In the genomic region with DNA sequence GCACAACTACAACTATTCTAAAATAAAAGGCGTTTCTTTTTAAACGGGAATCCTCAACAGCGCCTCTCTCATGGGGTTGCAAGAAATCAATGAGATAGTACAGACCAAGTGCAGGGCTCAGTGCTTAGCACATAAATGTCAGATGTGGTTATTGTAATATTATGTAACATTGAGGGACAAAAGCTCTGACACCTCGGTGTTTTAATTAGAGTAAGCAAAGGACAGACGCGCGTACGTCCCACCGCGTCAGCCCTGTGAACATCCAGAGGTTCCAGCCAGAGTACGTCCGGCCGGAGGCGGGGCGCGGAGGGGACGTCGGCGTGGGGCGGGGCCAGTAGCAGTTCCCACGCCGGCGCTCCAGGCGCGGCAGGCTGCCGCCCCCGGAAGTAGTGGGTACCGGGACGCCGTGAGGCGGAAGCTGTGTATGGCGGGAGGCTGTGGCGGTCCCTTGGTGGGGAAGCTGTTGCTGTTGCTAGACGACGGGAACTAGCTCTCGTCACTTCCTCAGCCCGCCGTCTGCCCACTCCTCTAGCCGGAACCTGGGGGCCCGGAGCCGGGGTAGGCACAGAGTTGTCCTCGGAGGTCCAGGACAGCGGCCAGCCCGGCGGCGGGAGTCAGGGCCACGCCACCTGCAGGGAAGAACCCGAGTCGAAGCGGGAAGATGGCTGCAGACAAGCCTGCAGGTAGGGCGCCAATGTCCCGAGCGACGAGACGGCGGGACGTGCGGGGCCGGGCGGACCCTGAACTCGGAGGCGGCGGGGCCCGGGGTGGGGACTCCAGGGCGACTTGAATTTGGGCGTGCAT, we compare ENCODE assay signal across 8 cellular contexts. TPM values are rescaled to one million over a fixed set of nuclear protein-coding genes. Genes with fewer than 3 reads are reported as not detected.
A peak's percentile ranks its signal among the peaks of the same experiment; 100 is the strongest.
DNase-seq lines count a peak whose midpoint lies in the region; ATAC-seq and TF ChIP-seq lines count a peak whose summit lies in the region.

Gene CNOT10 (plus strand): TSS at position 389 of the 804 bp plus-strand sequence. CDS start 273 bp downstream, at position 662.

- intact Hi-C loops in CD14-positive monocyte (cut with micrococcal nuclease): loop anchor here in 1 of 2 donors (10.0 kb wide), 2 partner anchors 110 to 180 kb away; partner anchors contain the start of genes CMTM6 and DYNC1LI1

- H3K27ac Mint-ChIP-seq in CD14-positive monocyte: peak within 1 kb of the TSS; percentile 92 to 97 (median 96)

- peaks cover 26% of the 10 kb centered on the region for H3K4me1 Mint-ChIP-seq in CD14-positive monocyte

- peak; percentile 6 for TF ChIP-seq CTCF in CD14-positive monocyte (IDR thresholded peaks at IDR 0.05)

- peak; percentile 97 for ATAC-seq in GM19372 (IDR thresholded peaks at IDR 0.05; ENCODE audit: low read depth, unreplicated experiment)
- peak; percentile 97 for ATAC-seq in HG03558 (IDR thresholded peaks at IDR 0.05; ENCODE audit: extremely low read depth, unreplicated experiment)

- no peaks in the 10 kb centered on the region for H3K9me3 Mint-ChIP-seq in CD14-positive monocyte

- H3K4me3 Mint-ChIP-seq in CD14-positive monocyte: peak within 1 kb of the TSS; percentile 88 to 94

- DNase-seq in CD14-positive monocyte (ENCODE audit: low spot score): peak; percentile 96
- DNase-seq in NCI-H748 (lab: John Stamatoyannopoulos, UW; ENCODE audit: unreplicated experiment): peak; percentile 94
- DNase-seq in activated CD4-positive, alpha-beta T cell treated with anti-CD3 and anti-CD28 coated beads, Interleukin-2, amount 50 U/mL, for 1 hour: peak; percentile 94
- DNase-seq in cortex of kidney (lab: John Stamatoyannopoulos, UW): peak; percentile 42
- peak; percentile 98 for DNase-seq in left kidney (ENCODE audit: low read depth, low spot score)
- DNase-seq in stimulated activated CD4-positive, alpha-beta T cell treated with anti-CD3 and anti-CD28 coated beads, Interleukin-2, amount 100 ng/mL, for 24 hours: peak; percentile 95 to 96

- no peaks in the 10 kb centered on the region for H3K27me3 Mint-ChIP-seq in CD14-positive monocyte (ENCODE audit: low read depth in 3 of 3)

- peaks cover 8 to 15% of the 10 kb centered on the region in 2 donors for H3K36me3 Mint-ChIP-seq in CD14-positive monocyte

RNA-seq across cellular contexts. Expression of gene CNOT10, which starts in this region (rescaled TPM):
- 10 to 100 TPM; 17.9 to 21.5 TPM for polyA plus RNA-seq in CD14-positive monocyte

Comparison
In these comparisons a context has a peak if more than half of its experiments do, and no peak if none do; other contexts are left out.
1. Peak in every context shown above with its lines: DNase-seq and ATAC-seq.
2. DNase-seq: peak in every context shown above with its lines; median percentile 98 in left kidney; 96 in CD14-positive monocyte; 96 in stimulated activated CD4-positive, alpha-beta T cell treated with anti-CD3 and anti-CD28 coated beads, Interleukin-2, amount 100 ng/mL, for 24 hours; 94 in NCI-H748; 94 in activated CD4-positive, alpha-beta T cell treated with anti-CD3 and anti-CD28 coated beads, Interleukin-2, amount 50 U/mL, for 1 hour; 42 in cortex of kidney.